In the genomic region with DNA sequence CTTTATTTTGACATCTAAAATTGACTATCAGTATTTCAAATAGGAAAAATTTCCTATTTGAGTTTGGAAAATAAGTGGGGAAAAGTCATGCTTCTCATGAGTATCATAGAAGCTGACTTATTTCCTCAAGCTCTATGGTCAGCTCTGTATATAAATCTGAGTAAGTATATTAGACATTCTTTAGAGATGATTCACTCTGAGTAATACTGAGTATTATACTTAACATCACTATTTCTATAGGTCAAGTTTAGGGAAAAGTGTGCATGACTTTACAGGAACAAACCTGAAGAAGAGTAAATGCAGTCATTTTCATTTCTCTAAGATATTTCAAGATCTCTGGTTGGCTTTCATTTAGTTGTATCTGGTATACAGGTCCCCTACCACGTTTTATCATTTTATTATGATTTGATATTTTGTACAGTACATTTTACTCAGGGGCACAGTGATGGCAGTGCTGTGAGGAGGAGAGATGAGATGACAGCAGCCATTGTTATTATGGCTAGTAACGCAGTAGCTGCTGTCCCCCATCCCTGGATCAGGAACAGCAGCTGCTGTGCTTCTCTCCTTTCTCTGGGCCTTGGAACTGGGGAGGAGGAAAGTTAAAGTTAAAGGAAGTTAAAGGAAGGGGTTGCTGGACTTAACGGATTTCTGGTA, we compare ENCODE assay signal across 1 cellular context.
TF ChIP-seq lines count a peak whose summit lies in the region.

No MANE protein-coding gene starts in this region.

TF ChIP-seq in IMR-90, 13 proteins besides CTCF, POLR2A, EP300 and RAD21:
- no peak for TF ChIP-seq CEBPB (IDR thresholded peaks at IDR 0.05; ENCODE audit: low read depth, low read length)
- TF ChIP-seq SMC3 (IDR thresholded peaks at IDR 0.05; ENCODE audit: low read depth, low read length) = no peak
- TF ChIP-seq CHD1 (IDR thresholded peaks at IDR 0.05; ENCODE audit: low read depth, low read length) = no peak
- TF ChIP-seq FOS (IDR thresholded peaks at IDR 0.05; ENCODE audit: low read depth, low read length) = peak; percentile 46; the same call in 1 of the 2 replicates
- TF ChIP-seq, protein P1, sequence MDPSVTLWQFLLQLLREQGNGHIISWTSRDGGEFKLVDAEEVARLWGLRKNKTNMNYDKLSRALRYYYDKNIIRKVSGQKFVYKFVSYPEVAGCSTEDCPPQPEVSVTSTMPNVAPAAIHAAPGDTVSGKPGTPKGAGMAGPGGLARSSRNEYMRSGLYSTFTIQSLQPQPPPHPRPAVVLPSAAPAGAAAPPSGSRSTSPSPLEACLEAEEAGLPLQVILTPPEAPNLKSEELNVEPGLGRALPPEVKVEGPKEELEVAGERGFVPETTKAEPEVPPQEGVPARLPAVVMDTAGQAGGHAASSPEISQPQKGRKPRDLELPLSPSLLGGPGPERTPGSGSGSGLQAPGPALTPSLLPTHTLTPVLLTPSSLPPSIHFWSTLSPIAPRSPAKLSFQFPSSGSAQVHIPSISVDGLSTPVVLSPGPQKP (IDR thresholded peaks at IDR 0.05; ENCODE audit: borderline replicate concordance, low read depth, low read length) = no peak
- TF ChIP-seq BHLHE40 (IDR thresholded peaks at IDR 0.05; ENCODE audit: low read depth, low read length) = peak; percentile 12; the same call in 1 of the 2 replicates
